Comparison of ENCODE assay signal across 8 cellular contexts in genomic region chr18:78922856-78923255, GRCh38. TPM values are rescaled to one million over a fixed set of nuclear protein-coding genes. Genes with fewer than 3 reads are reported as not detected.
"Had no signal": no experiment of that assay in that cellular context is flagged by ENCODE, and none has a peak within 500 bp of the region (broad histone marks: within the 10 kb centered on the region; RNA-seq: fewer than 3 reads in every experiment).

No MANE protein-coding gene starts in this region.

- FAIRE-seq: H1, H54, HTR-8/SVneo had no signal

- H3K4me3 ChIP-seq: GM23338 had no signal

- DNase-seq: H9, HCEC 1CT had no signal

- ATAC-seq: GM23338 had no signal

RNA-seq across cellular contexts. Expression of gene SALL3, which starts 56.8 kb away (rescaled TPM):
- total RNA-seq: HT-29 had no signal
- polyA plus RNA-seq: IgD-negative memory B cell had no signal
